Comparison of ENCODE assay signal across 8 cellular contexts in the genomic region with DNA sequence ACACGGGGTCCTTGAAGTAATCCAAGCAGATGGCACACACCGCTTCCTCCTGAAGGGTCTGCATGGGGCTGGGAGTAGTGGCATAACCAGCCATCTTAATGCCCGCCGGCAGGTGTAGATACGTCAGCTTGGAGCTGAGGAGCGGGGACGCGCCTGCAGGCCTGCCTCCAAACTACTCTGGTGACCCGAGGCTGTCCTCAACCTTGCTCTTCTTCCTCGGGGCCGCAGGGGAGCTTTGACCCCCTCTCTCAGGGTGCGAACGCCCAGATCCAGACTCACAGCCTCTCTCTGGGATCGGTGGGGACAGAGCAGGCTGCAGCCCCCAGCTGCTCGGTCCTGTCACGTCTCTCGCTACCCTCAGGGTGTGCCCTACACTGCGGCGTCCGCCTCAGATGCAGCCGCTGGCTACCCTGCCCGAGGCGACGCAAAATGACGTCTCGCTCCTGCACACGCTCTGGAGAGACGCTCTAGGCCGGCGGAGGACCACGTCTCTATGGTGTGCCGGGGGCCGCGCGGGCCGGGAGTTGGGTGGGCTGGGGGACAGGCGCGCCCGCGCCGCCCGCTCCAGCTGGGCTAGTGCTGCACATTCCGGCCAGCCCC.
DNase-seq lines count a peak whose midpoint lies in the region; ATAC-seq and TF ChIP-seq lines count a peak whose summit lies in the region.

TSS of gene TRIM52 (minus strand) at position 424 of the 600 bp plus-strand sequence. CDS start at position 94, 330 bp downstream.

- peak; percentile 91 for DNase-seq in T-helper 2 cell treated with Interferon-gamma antibody and Interleukin-4, amounts not matched to agents 5 μg/mL and 100 μg/mL, for 36 hours (ENCODE audit: low spot score)
- peak; percentile 92 for DNase-seq in central memory CD4-positive, alpha-beta T cell
- DNase-seq in stimulated activated CD4-positive, alpha-beta T cell treated with anti-CD3 and anti-CD28 coated beads, Interleukin-2, amount 100 ng/mL, for 24 hours = peak; percentile 89 to 92
- DNase-seq in C1 segment of cervical spinal cord (lab: John Stamatoyannopoulos, UW) = no peak
- DNase-seq in COLO829 (ENCODE audit: low spot score) = no peak

- no peaks in the 10 kb centered on the region for H3K27me3 ChIP-seq in layer of hippocampus (ENCODE audit: control insufficient read depth, insufficient read depth, low read length)

- TF ChIP-seq POLR2A in GM18951 (IDR thresholded peaks at IDR 0.05; ENCODE audit: extremely low read depth, insufficient read depth, insufficient read length) = peak; percentile 98

- in situ Hi-C loops in GM18951 (cut with MboI; ENCODE audit: low sequenced_read_pairs, unreplicated experiment) = no loop called here

- peak within 1 kb of the TSS; percentile 96 for H3K27ac ChIP-seq in layer of hippocampus (ENCODE audit: low read depth, low read length)

- peak within 1 kb of the TSS; percentile 98 for H3K27ac Mint-ChIP-seq in T-helper 2 cell treated with Interferon-gamma antibody and Interleukin-4, amounts not matched to agents 5 μg/mL and 100 μg/mL, for 36 hours

- H3K36me3 Mint-ChIP-seq in T-helper 2 cell treated with Interferon-gamma antibody and Interleukin-4, amounts not matched to agents 5 μg/mL and 100 μg/mL, for 36 hours (ENCODE audit: low read depth) = peaks cover 43% of the 10 kb centered on the region

- H3K27me3 Mint-ChIP-seq in T-helper 2 cell treated with Interferon-gamma antibody and Interleukin-4, amounts not matched to agents 5 μg/mL and 100 μg/mL, for 36 hours (ENCODE audit: low read depth) = no peaks in the 10 kb centered on the region

- peak; percentile 76 for ATAC-seq in HG03139 (IDR thresholded peaks at IDR 0.05; ENCODE audit: unreplicated experiment)

- H3K4me3 Mint-ChIP-seq in T-helper 2 cell treated with Interferon-gamma antibody and Interleukin-4, amounts not matched to agents 5 μg/mL and 100 μg/mL, for 36 hours = peak within 1 kb of the TSS; percentile 98

- peaks cover 38% of the 10 kb centered on the region for H3K4me1 Mint-ChIP-seq in T-helper 2 cell treated with Interferon-gamma antibody and Interleukin-4, amounts not matched to agents 5 μg/mL and 100 μg/mL, for 36 hours (ENCODE audit: low read depth)

- no peaks in the 10 kb centered on the region for H3K9me3 Mint-ChIP-seq in T-helper 2 cell treated with Interferon-gamma antibody and Interleukin-4, amounts not matched to agents 5 μg/mL and 100 μg/mL, for 36 hours

Comparison
In these comparisons a context has a peak if more than half of its experiments do, and no peak if none do; other contexts are left out.
1. DNase-seq: peak in T-helper 2 cell treated with Interferon-gamma antibody and Interleukin-4, amounts not matched to agents 5 μg/mL and 100 μg/mL, for 36 hours (single experiment), central memory CD4-positive, alpha-beta T cell (single experiment) and stimulated activated CD4-positive, alpha-beta T cell treated with anti-CD3 and anti-CD28 coated beads, Interleukin-2, amount 100 ng/mL, for 24 hours (2 of 2); none in C1 segment of cervical spinal cord (0 of 14) and COLO829 (single experiment).